Comparison of ENCODE assay signal across 25 cellular contexts in the genomic region with DNA sequence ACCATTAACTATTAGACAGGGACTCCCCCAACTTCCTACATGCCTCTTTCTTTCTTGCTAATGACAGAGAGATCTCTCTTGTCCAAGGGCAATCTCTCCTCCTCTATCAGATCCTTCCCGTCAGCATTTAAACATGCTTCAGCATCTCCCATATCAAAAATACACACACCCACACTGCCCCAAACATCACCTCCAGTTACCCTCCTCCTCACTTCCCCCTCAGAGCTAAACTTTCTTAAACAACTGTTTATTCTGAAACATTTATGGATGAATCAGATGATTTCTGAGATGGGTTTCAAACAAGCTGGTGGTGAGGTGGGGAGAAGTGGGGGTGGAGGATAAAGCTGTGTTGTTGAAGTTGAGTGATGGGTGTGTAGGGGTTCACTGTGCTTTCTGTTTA.
"Had no signal": no experiment of that assay in that cellular context is flagged by ENCODE, and none has a peak within 500 bp of the region (broad histone marks: within the 10 kb centered on the region; RNA-seq: fewer than 3 reads in every experiment).

No MANE protein-coding gene starts in this region.

- DNase-seq: cortex of kidney; effector memory CD8-positive, alpha-beta T cell; foreskin fibroblast; gastrocnemius medialis; head of caudate nucleus; left ventricle myocardium superior; lower lobe of right lung; naive thymus-derived CD8-positive, alpha-beta T cell; small intestine; stimulated activated CD4-positive, alpha-beta T cell treated with anti-CD3 and anti-CD28 coated beads, Interleukin-12 subunit alpha, Interleukin-12 subunit beta, amount 100 ng/mL, for 4 hours; stimulated activated CD4-positive, alpha-beta T cell treated with anti-CD3 and anti-CD28 coated beads, Interleukin-1b, Interleukin-23, amount 100 ng/mL, for 48 hours; stimulated activated CD4-positive, alpha-beta T cell treated with anti-CD3 and anti-CD28 coated beads, Interleukin-4, amount 100 ng/mL, for 1 hour; stimulated activated CD8-positive, alpha-beta memory T cell treated with anti-CD3 and anti-CD28 coated beads, Interleukin-4, amount 100 ng/mL, for 48 hours; stimulated activated naive CD8-positive, alpha-beta T cell treated with anti-CD3 and anti-CD28 coated beads, Interleukin-15, Interleukin-2, amounts not matched to agents 100 U/mL and 50 U/mL, for 24 hours; substantia nigra; testis; tibial artery had no signal

- H3K27ac ChIP-seq: epithelial cell of prostate, gastrocnemius medialis, lower lobe of right lung, neutrophil, parathyroid adenoma, testis, tibial artery had no signal

- H3K4me3 ChIP-seq: gastrocnemius medialis, lower lobe of right lung, right lobe of liver, testis, tibial artery had no signal

- H3K9ac ChIP-seq: parathyroid adenoma had no signal

- H3K27me3 ChIP-seq: gastrocnemius medialis, neutrophil, right lobe of liver, testis, tibial artery had no signal

- H3K4me3 Mint-ChIP-seq: effector memory CD8-positive, alpha-beta T cell; naive thymus-derived CD8-positive, alpha-beta T cell; neural crest cell; type B pancreatic cell had no signal

- H3K4me1 ChIP-seq: lower lobe of right lung had no signal

- H3K9me3 Mint-ChIP-seq: effector memory CD8-positive, alpha-beta T cell; neural crest cell had no signal

- H2AFZ ChIP-seq: parathyroid adenoma had no signal

- ATAC-seq: effector memory CD8-positive, alpha-beta T cell; esophagus mucosa; gastrocnemius medialis; left ventricle myocardium superior; lower lobe of right lung; naive thymus-derived CD8-positive, alpha-beta T cell; stimulated activated naive CD8-positive, alpha-beta T cell treated with anti-CD3 and anti-CD28 coated beads, Interleukin-15, Interleukin-2, amounts not matched to agents 100 U/mL and 50 U/mL, for 24 hours had no signal

- H3K27ac Mint-ChIP-seq: effector memory CD8-positive, alpha-beta T cell; naive thymus-derived CD8-positive, alpha-beta T cell; type B pancreatic cell had no signal

- H3K27me3 Mint-ChIP-seq: effector memory CD8-positive, alpha-beta T cell; progenitor cell of endocrine pancreas; type B pancreatic cell had no signal

- H3K9me3 ChIP-seq: gastrocnemius medialis, lower lobe of right lung, neutrophil, right lobe of liver, testis, tibial artery had no signal

- H3K36me3 ChIP-seq: gastrocnemius medialis, lower lobe of right lung, neutrophil, right lobe of liver, tibial artery had no signal
